ENCODE assay signal across 19 cellular contexts in the genomic region with DNA sequence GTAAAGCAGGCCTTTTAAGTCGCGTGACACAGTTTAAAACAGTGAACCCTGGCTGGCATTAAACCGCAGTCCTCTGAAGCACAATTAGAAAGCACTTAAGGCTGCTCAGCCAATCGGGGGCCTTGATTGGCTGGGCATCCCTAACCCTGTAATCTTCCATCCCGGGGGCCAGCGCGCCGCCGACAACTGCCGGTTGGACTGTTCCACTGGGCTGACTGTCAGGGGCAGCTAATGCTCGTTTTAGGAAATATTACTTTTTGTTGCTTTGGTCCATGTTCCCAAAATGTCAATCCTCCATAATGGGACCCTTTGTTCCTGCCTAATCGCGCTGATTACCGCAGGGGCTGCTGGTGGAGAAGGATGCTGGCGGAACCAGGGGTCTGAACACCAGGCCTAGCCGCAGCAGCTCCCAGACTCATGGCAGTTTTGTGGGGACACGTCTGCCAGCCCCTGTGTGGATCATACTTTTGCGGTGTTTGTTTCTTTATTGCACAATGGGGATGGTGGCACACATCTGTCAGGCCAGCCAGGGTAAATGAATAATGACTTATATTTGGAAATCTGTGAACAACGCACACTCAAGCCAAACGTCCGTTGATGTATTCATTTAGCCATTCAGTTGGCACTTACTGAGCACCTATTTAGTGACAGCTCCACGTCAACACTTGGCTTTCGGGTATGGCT.
A peak's percentile ranks its signal among the peaks of the same experiment; 100 is the strongest.
DNase-seq lines count a peak whose midpoint lies in the region; ATAC-seq and TF ChIP-seq lines count a peak whose summit lies in the region.
"Had no signal": no experiment of that assay in that cellular context is flagged by ENCODE, and none has a peak within 500 bp of the region (broad histone marks: within the 10 kb centered on the region; RNA-seq: fewer than 3 reads in every experiment).

No MANE protein-coding gene starts in this region.

- H3K4me1 ChIP-seq in endodermal cell (ENCODE audit: control insufficient read depth, insufficient read depth, low read length), result no peaks in the 10 kb centered on the region
- no peaks in the 10 kb centered on the region for H3K4me1 ChIP-seq in CD8-positive, alpha-beta memory T cell (ENCODE audit: insufficient read depth, low read length)
- H3K4me1 ChIP-seq: upper lobe of left lung had no signal

- TF ChIP-seq CTCF in endodermal cell (conservative IDR thresholded peaks at IDR 0.05), result no peak

- CTCF ChIA-PET in CD8-positive, alpha-beta memory T cell (lab: Charles Lee), result no interaction called here

- no peaks in the 10 kb centered on the region for H3K36me3 Mint-ChIP-seq in endodermal cell (ENCODE audit: low read depth)
- H3K36me3 Mint-ChIP-seq in CD8-positive, alpha-beta memory T cell, result no peaks in the 10 kb centered on the region
- H3K36me3 Mint-ChIP-seq: memory B cell; naive thymus-derived CD8-positive, alpha-beta T cell had no signal

- H3K36me3 ChIP-seq in endodermal cell (ENCODE audit: control insufficient read depth, insufficient read depth, low read length), result no peaks in the 10 kb centered on the region
- H3K36me3 ChIP-seq in CD8-positive, alpha-beta memory T cell (ENCODE audit: insufficient read depth, low read length), result no peaks in the 10 kb centered on the region
- H3K36me3 ChIP-seq: brain microvascular endothelial cell, upper lobe of left lung had no signal

- H3K27me3 ChIP-seq in endodermal cell (ENCODE audit: control insufficient read depth, insufficient read depth, low read length, poor library complexity, severe bottlenecking), result no peaks in the 10 kb centered on the region
- no peaks in the 10 kb centered on the region for H3K27me3 ChIP-seq in CD8-positive, alpha-beta memory T cell (ENCODE audit: insufficient read depth, low read length, poor library complexity, severe bottlenecking)
- H3K27me3 ChIP-seq: brain microvascular endothelial cell, hepatocyte, upper lobe of left lung had no signal

- POLR2A ChIA-PET in CD8-positive, alpha-beta memory T cell (lab: Charles Lee), result no interaction called here

- no peak overlapping the region for H3K9ac ChIP-seq in endodermal cell (ENCODE audit: extremely low read depth, low read length, poor library complexity, severe bottlenecking)

- no peak overlapping the region for H3K27ac ChIP-seq in endodermal cell (ENCODE audit: low read depth, low read length)
- no peak overlapping the region for H3K27ac ChIP-seq in CD8-positive, alpha-beta memory T cell (ENCODE audit: low read depth, low read length)
- H3K27ac ChIP-seq: brain microvascular endothelial cell, hepatocyte, upper lobe of left lung had no signal

- no peak for ATAC-seq in GM18870 (IDR thresholded peaks at IDR 0.05; ENCODE audit: unreplicated experiment)
- ATAC-seq: naive thymus-derived CD8-positive, alpha-beta T cell; SK-N-SH treated with all-trans-retinoic acid at 6 μM for 48 hours had no signal

- DNase-seq in NCI-H1417 treated with DMSO at 0.1 percent for 48 hours (lab: John Stamatoyannopoulos, UW) (peak; percentile 14), NCI-H510A treated with DMSO at 0.1 percent for 48 hours (lab: John Stamatoyannopoulos, UW) (peak; percentile 80), endodermal cell (peak; percentile 29), retina (peak; percentile 52), NCI-H446 treated with DMSO at 0.1 percent for 48 hours (lab: John Stamatoyannopoulos, UW) (no peak), AML-193 (lab: John Stamatoyannopoulos, UW) (no peak)
- DNase-seq in CD8-positive, alpha-beta memory T cell, result no peak
- DNase-seq: activated CD4-positive, CD25-positive, alpha-beta regulatory T cell treated with anti-CD3 and anti-CD28 coated beads, Interleukin-2, amount 50 U/mL, for 72 hours; brain microvascular endothelial cell; cortex of kidney; naive thymus-derived CD8-positive, alpha-beta T cell; NCI-H2029 treated with DMSO at 0.1 percent for 48 hours; stimulated activated CD4-positive, alpha-beta T cell treated with anti-CD3 and anti-CD28 coated beads, Interleukin-2, amount 100 ng/mL, for 48 hours; stimulated activated naive CD8-positive, alpha-beta T cell treated with anti-CD3 and anti-CD28 coated beads, Interleukin-15, amount 100 ng/mL, for 72 hours had no signal

- H3K27me3 Mint-ChIP-seq in endodermal cell (ENCODE audit: insufficient read depth), result peaks cover 3% of the 10 kb centered on the region
- peaks cover 0 to 4% of the 10 kb centered on the region in 2 donors for H3K27me3 Mint-ChIP-seq in CD8-positive, alpha-beta memory T cell

- H3K4me3 ChIP-seq in endodermal cell (ENCODE audit: low read length), result no peak overlapping the region
- no peak overlapping the region for H3K4me3 ChIP-seq in CD8-positive, alpha-beta memory T cell (ENCODE audit: low read length)
- H3K4me3 ChIP-seq: hepatocyte, upper lobe of left lung had no signal

- H3K27ac Mint-ChIP-seq in endodermal cell, result no peak overlapping the region
- no peak overlapping the region for H3K27ac Mint-ChIP-seq in CD8-positive, alpha-beta memory T cell
- H3K27ac Mint-ChIP-seq: memory B cell; naive thymus-derived CD8-positive, alpha-beta T cell; stimulated activated naive CD8-positive, alpha-beta T cell treated with anti-CD3 and anti-CD28 coated beads, Interleukin-15, amount 100 ng/mL, for 72 hours had no signal

- H3K4me1 Mint-ChIP-seq in endodermal cell, result no peaks in the 10 kb centered on the region
- H3K4me1 Mint-ChIP-seq in CD8-positive, alpha-beta memory T cell, result no peaks in the 10 kb centered on the region
- H3K4me1 Mint-ChIP-seq: memory B cell; naive thymus-derived CD8-positive, alpha-beta T cell; stimulated activated naive CD8-positive, alpha-beta T cell treated with anti-CD3 and anti-CD28 coated beads, Interleukin-15, amount 100 ng/mL, for 72 hours had no signal

- no peaks in the 10 kb centered on the region for H3K9me3 ChIP-seq in endodermal cell (ENCODE audit: control insufficient read depth, low read length)
- H3K9me3 ChIP-seq in CD8-positive, alpha-beta memory T cell (ENCODE audit: low read length), result no peaks in the 10 kb centered on the region
- H3K9me3 ChIP-seq: upper lobe of left lung had no signal

- WGBS in endodermal cell (ENCODE audit: insufficient coverage in 1 of 2, insufficient read length in 1 of 2), 2 experiments, result 93 to 94% methylated on average over 21 to 23 of the region's 23 CpGs

- no peak overlapping the region for H3K4me3 Mint-ChIP-seq in endodermal cell
- no peak overlapping the region for H3K4me3 Mint-ChIP-seq in CD8-positive, alpha-beta memory T cell
- H3K4me3 Mint-ChIP-seq: memory B cell; naive thymus-derived CD8-positive, alpha-beta T cell; stimulated activated naive CD8-positive, alpha-beta T cell treated with anti-CD3 and anti-CD28 coated beads, Interleukin-15, amount 100 ng/mL, for 72 hours had no signal

- H3K9me3 Mint-ChIP-seq in endodermal cell, result no peaks in the 10 kb centered on the region
- H3K9me3 Mint-ChIP-seq in CD8-positive, alpha-beta memory T cell, result no peaks in the 10 kb centered on the region
- H3K9me3 Mint-ChIP-seq: memory B cell; naive thymus-derived CD8-positive, alpha-beta T cell; stimulated activated naive CD8-positive, alpha-beta T cell treated with anti-CD3 and anti-CD28 coated beads, Interleukin-15, amount 100 ng/mL, for 72 hours had no signal

Comparison
In these comparisons a context has a peak if more than half of its experiments do, and no peak if none do; other contexts are left out.
1. DNase-seq: peak in NCI-H1417 treated with DMSO at 0.1 percent for 48 hours (single experiment), NCI-H510A treated with DMSO at 0.1 percent for 48 hours (single experiment), endodermal cell (single experiment) and retina (single experiment); none in CD8-positive, alpha-beta memory T cell (0 of 5), NCI-H446 treated with DMSO at 0.1 percent for 48 hours (single experiment) and AML-193 (0 of 2).